1 cellular context compared by ENCODE assay signal in genomic region chr2:196592912-196593881, GRCh38.
TF ChIP-seq lines count a peak whose summit lies in the region.

HECW2 (minus strand) TSS chr2:196593554.

TF ChIP-seq in HepG2, 621 proteins besides CTCF, POLR2A, EP300 and RAD21 (continued from another document and continues in another):
- TF ChIP-seq, protein P1, sequence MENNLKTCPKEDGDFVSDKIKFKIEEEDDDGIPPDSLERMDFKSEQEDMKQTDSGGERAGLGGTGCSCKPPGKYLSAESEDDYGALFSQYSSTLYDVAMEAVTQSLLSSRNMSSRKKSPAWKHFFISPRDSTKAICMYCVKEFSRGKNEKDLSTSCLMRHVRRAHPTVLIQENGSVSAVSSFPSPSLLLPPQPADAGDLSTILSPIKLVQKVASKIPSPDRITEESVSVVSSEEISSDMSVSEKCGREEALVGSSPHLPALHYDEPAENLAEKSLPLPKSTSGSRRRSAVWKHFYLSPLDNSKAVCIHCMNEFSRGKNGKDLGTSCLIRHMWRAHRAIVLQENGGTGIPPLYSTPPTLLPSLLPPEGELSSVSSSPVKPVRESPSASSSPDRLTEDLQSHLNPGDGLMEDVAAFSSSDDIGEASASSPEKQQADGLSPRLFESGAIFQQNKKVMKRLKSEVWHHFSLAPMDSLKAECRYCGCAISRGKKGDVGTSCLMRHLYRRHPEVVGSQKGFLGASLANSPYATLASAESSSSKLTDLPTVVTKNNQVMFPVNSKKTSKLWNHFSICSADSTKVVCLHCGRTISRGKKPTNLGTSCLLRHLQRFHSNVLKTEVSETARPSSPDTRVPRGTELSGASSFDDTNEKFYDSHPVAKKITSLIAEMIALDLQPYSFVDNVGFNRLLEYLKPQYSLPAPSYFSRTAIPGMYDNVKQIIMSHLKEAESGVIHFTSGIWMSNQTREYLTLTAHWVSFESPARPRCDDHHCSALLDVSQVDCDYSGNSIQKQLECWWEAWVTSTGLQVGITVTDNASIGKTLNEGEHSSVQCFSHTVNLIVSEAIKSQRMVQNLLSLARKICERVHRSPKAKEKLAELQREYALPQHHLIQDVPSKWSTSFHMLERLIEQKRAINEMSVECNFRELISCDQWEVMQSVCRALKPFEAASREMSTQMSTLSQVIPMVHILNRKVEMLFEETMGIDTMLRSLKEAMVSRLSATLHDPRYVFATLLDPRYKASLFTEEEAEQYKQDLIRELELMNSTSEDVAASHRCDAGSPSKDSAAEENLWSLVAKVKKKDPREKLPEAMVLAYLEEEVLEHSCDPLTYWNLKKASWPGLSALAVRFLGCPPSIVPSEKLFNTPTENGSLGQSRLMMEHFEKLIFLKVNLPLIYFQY (CRISPR knock-in tag; IDR thresholded peaks at IDR 0.05; ENCODE audit: borderline replicate concordance), result no peak
- TF ChIP-seq KLF15 (CRISPR knock-in tag; IDR thresholded peaks at IDR 0.05; ENCODE audit: borderline replicate concordance) (no peak), ATF7 (IDR thresholded peaks at IDR 0.05) (no peak), ATF7 (CRISPR knock-in tag; IDR thresholded peaks at IDR 0.05) (0 out of 2 replicates have a peak, but pooled peaks have one; percentile 55), LBX2 (CRISPR knock-in tag; IDR thresholded peaks at IDR 0.05; ENCODE audit: borderline replicate concordance) (0 out of 2 replicates have a peak, but pooled peaks have one; percentile 44), NFAT5 (CRISPR knock-in tag; IDR thresholded peaks at IDR 0.05) (no peak), HOMEZ (CRISPR knock-in tag; IDR thresholded peaks at IDR 0.05; ENCODE audit: low read depth) (no peak), ZNF629 (CRISPR knock-in tag; conservative IDR thresholded peaks at IDR 0.05) (no peak), ZSCAN21 (CRISPR knock-in tag; IDR thresholded peaks at IDR 0.05; ENCODE audit: borderline replicate concordance) (no peak), MXD1 (CRISPR knock-in tag; IDR thresholded peaks at IDR 0.05) (peak; percentile 67; the same call in 1 of the 2 replicates), ZFP36L1 (CRISPR knock-in tag; IDR thresholded peaks at IDR 0.05) (no peak), ZNF329 (CRISPR knock-in tag; IDR thresholded peaks at IDR 0.05; ENCODE audit: low read depth) (no peak), ZNF619 (CRISPR knock-in tag; IDR thresholded peaks at IDR 0.05) (peak; percentile 52; the same call in 1 of the 2 replicates), ZNF563 (CRISPR knock-in tag; IDR thresholded peaks at IDR 0.05) (peak; percentile 71), FOXM1 (CRISPR knock-in tag; IDR thresholded peaks at IDR 0.05) (no peak), RNF2 (conservative IDR thresholded peaks at IDR 0.05; ENCODE audit: low read depth) (0 out of 2 replicates have a peak, but pooled peaks have one; percentile 37), ZNF768 (CRISPR knock-in tag; IDR thresholded peaks at IDR 0.05) (peak; percentile 51; the same call in 1 of the 2 replicates), MAFK (conservative IDR thresholded peaks at IDR 0.05 in 1 of 2, IDR thresholded peaks at IDR 0.05 in 1 of 2; ENCODE audit: low read length in 2 of 2) (peak; percentile 78 to 79), ZNF552 (CRISPR knock-in tag; IDR thresholded peaks at IDR 0.05; ENCODE audit: borderline replicate concordance) (no peak), PHF20 (CRISPR knock-in tag; IDR thresholded peaks at IDR 0.05) (no peak), ZNF292 (CRISPR knock-in tag; IDR thresholded peaks at IDR 0.05; ENCODE audit: borderline replicate concordance, low read depth) (no peak), ZNF343 (CRISPR knock-in tag; IDR thresholded peaks at IDR 0.05) (no peak), MED13 (CRISPR knock-in tag; IDR thresholded peaks at IDR 0.05) (no peak), GABPB1 (CRISPR knock-in tag; IDR thresholded peaks at IDR 0.05) (0 out of 2 replicates have a peak, but pooled peaks have one; percentile 29), TEF (CRISPR knock-in tag; IDR thresholded peaks at IDR 0.05) (no peak), ZNF337 (CRISPR knock-in tag; IDR thresholded peaks at IDR 0.05; ENCODE audit: borderline replicate concordance, low read depth) (no peak), MYC (CRISPR knock-in tag; IDR thresholded peaks at IDR 0.05; ENCODE audit: borderline replicate concordance) (0 out of 2 replicates have a peak, but pooled peaks have one; percentile 30), ZNF546 (CRISPR knock-in tag; conservative IDR thresholded peaks at IDR 0.05) (0 out of 2 replicates have a peak, but pooled peaks have one; percentile 46), ZFP91 (CRISPR knock-in tag; IDR thresholded peaks at IDR 0.05; ENCODE audit: borderline replicate concordance) (peak; percentile 46; the same call in 1 of the 2 replicates), TOPORS (CRISPR knock-in tag; IDR thresholded peaks at IDR 0.05) (no peak), ZNF34 (CRISPR knock-in tag; IDR thresholded peaks at IDR 0.05; ENCODE audit: borderline replicate concordance) (0 out of 2 replicates have a peak, but pooled peaks have one; percentile 56), ZFY (CRISPR knock-in tag; IDR thresholded peaks at IDR 0.05) (peak; percentile 48), REXO4 (CRISPR knock-in tag; IDR thresholded peaks at IDR 0.05; ENCODE audit: borderline replicate concordance) (no peak), DPF2 (CRISPR knock-in tag; IDR thresholded peaks at IDR 0.05; ENCODE audit: borderline replicate concordance, low read depth) (no peak), MED1 (CRISPR knock-in tag; IDR thresholded peaks at IDR 0.05) (no peak), MTF2 (CRISPR knock-in tag; IDR thresholded peaks at IDR 0.05; ENCODE audit: borderline replicate concordance) (peak; percentile 75; the same call in 1 of the 2 replicates), ZC3H13 (CRISPR knock-in tag; IDR thresholded peaks at IDR 0.05) (no peak), E2F1 (CRISPR knock-in tag; IDR thresholded peaks at IDR 0.05) (no peak), ELF4 (CRISPR knock-in tag; IDR thresholded peaks at IDR 0.05; ENCODE audit: borderline replicate concordance) (no peak), NFIC (IDR thresholded peaks at IDR 0.05; ENCODE audit: low read length) (no peak), ZNF33B (CRISPR knock-in tag; IDR thresholded peaks at IDR 0.05) (0 out of 2 replicates have a peak, but pooled peaks have one; percentile 57), THYN1 (CRISPR knock-in tag; IDR thresholded peaks at IDR 0.05; ENCODE audit: borderline replicate concordance, low read depth) (no peak), TBX2 (CRISPR knock-in tag; IDR thresholded peaks at IDR 0.05; ENCODE audit: borderline replicate concordance) (peak; percentile 53; the same call in 1 of the 2 replicates), BORCS8-MEF2B (CRISPR knock-in tag; IDR thresholded peaks at IDR 0.05) (peak; percentile 36; the same call in 1 of the 2 replicates), ZC3H4 (CRISPR knock-in tag; IDR thresholded peaks at IDR 0.05; ENCODE audit: borderline replicate concordance) (no peak)
- TF ChIP-seq, protein P2, sequence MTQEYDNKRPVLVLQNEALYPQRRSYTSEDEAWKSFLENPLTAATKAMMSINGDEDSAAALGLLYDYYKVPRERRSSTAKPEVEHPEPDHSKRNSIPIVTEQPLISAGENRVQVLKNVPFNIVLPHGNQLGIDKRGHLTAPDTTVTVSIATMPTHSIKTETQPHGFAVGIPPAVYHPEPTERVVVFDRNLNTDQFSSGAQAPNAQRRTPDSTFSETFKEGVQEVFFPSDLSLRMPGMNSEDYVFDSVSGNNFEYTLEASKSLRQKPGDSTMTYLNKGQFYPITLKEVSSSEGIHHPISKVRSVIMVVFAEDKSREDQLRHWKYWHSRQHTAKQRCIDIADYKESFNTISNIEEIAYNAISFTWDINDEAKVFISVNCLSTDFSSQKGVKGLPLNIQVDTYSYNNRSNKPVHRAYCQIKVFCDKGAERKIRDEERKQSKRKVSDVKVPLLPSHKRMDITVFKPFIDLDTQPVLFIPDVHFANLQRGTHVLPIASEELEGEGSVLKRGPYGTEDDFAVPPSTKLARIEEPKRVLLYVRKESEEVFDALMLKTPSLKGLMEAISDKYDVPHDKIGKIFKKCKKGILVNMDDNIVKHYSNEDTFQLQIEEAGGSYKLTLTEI (CRISPR knock-in tag; conservative IDR thresholded peaks at IDR 0.05), result no peak
- TF ChIP-seq, protein P3, sequence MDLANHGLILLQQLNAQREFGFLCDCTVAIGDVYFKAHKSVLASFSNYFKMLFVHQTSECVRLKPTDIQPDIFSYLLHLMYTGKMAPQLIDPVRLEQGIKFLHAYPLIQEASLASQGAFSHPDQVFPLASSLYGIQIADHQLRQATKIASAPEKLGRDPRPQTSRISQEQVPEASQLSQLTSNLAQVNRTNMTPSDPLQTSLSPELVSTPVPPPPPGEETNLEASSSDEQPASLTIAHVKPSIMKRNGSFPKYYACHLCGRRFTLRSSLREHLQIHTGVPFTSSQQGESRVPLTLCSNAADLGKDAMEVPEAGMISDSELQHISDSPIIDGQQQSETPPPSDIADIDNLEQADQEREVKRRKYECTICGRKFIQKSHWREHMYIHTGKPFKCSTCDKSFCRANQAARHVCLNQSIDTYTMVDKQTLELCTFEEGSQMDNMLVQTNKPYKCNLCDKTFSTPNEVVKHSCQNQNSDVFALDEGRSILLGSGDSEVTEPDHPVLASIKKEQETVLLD (CRISPR knock-in tag; IDR thresholded peaks at IDR 0.05; ENCODE audit: low read depth), result no peak
